Comparison of ENCODE assay signal across 13 cellular contexts in genomic region chr17:65472602-65473001, GRCh38.
A peak's percentile ranks its signal among the peaks of the same experiment; 100 is the strongest.
DNase-seq lines count a peak whose midpoint lies in the region; ATAC-seq and TF ChIP-seq lines count a peak whose summit lies in the region.
"Had no signal": no experiment of that assay in that cellular context is flagged by ENCODE, and none has a peak within 500 bp of the region (broad histone marks: within the 10 kb centered on the region; RNA-seq: fewer than 3 reads in every experiment).

No MANE protein-coding gene starts in this region.

- H3K4me1 ChIP-seq in skeletal muscle tissue (ENCODE audit: control insufficient read depth in 3 of 3, insufficient read depth in 3 of 3, low read length in 3 of 3), result peaks cover 3 to 18% (median 12%) of the 10 kb centered on the region in 3 donors

- no peak for ATAC-seq in HG02759 (IDR thresholded peaks at IDR 0.05; ENCODE audit: unreplicated experiment)
- no peak for ATAC-seq in HG03469 (IDR thresholded peaks at IDR 0.05; ENCODE audit: unreplicated experiment)

- TF ChIP-seq CTCF in epithelial cell of proximal tubule (conservative IDR thresholded peaks at IDR 0.05; ENCODE audit: low read depth, low read length), result no peak

- H3K9ac ChIP-seq in skeletal muscle tissue (ENCODE audit: low read depth in 1 of 3, low read length in 3 of 3), result peak overlapping the region in 2 of 3 donors; percentile 52 to 60

- H3K9me3 ChIP-seq in skeletal muscle tissue (ENCODE audit: control insufficient read depth in 3 of 3, low read length in 3 of 3), result no peaks in the 10 kb centered on the region

- peak; percentile 88 for DNase-seq in GM03348 (ENCODE audit: low spot score)
- DNase-seq in epithelial cell of proximal tubule (ENCODE audit: low read depth), result peak; percentile 25
- no peak for DNase-seq in HuH-7 (ENCODE audit: low spot score)
- DNase-seq in SHP77 treated with DMSO at 0.1 percent for 48 hours (lab: John Stamatoyannopoulos, UW), result no peak
- DNase-seq: activated naive CD4-positive, alpha-beta T cell treated with anti-CD3 and anti-CD28 coated beads, Interleukin-2, amount 50 U/mL, for 16 hours; EL; NCI-H1417 treated with DMSO at 0.1 percent for 48 hours; NCI-H526; stimulated activated CD4-positive, alpha-beta T cell treated with anti-CD3 and anti-CD28 coated beads, Interleukin-2, amount 100 ng/mL, for 24 hours had no signal

- H3K27ac ChIP-seq in layer of hippocampus (ENCODE audit: low read depth, low read length), result peak overlapping the region; percentile 53
- no peak overlapping the region for H3K27ac ChIP-seq in skeletal muscle tissue (ENCODE audit: low read depth, low read length)

- no peaks in the 10 kb centered on the region for H3K36me3 ChIP-seq in skeletal muscle tissue (ENCODE audit: control insufficient read depth in 3 of 3, insufficient read depth in 3 of 3, low read length in 3 of 3)

- H3K4me3 ChIP-seq in epithelial cell of proximal tubule (ENCODE audit: low read depth, low read length) (no peak overlapping the region), skeletal muscle tissue (ENCODE audit: low read length in 3 of 3) (no peak overlapping the region)

- H3K27me3 ChIP-seq in layer of hippocampus (ENCODE audit: control insufficient read depth, insufficient read depth, low read length) (no peaks in the 10 kb centered on the region), skeletal muscle tissue (ENCODE audit: control insufficient read depth in 3 of 3, insufficient read depth in 3 of 3, low read length in 3 of 3) (no peaks in the 10 kb centered on the region)

Comparison
In these comparisons a context has a peak if more than half of its experiments do, and no peak if none do; other contexts are left out.
1. DNase-seq: peak in GM03348 (single experiment) and epithelial cell of proximal tubule (single experiment); none in HuH-7 (single experiment) and SHP77 treated with DMSO at 0.1 percent for 48 hours (single experiment).